16 cellular contexts compared by ENCODE assay signal in the genomic region with DNA sequence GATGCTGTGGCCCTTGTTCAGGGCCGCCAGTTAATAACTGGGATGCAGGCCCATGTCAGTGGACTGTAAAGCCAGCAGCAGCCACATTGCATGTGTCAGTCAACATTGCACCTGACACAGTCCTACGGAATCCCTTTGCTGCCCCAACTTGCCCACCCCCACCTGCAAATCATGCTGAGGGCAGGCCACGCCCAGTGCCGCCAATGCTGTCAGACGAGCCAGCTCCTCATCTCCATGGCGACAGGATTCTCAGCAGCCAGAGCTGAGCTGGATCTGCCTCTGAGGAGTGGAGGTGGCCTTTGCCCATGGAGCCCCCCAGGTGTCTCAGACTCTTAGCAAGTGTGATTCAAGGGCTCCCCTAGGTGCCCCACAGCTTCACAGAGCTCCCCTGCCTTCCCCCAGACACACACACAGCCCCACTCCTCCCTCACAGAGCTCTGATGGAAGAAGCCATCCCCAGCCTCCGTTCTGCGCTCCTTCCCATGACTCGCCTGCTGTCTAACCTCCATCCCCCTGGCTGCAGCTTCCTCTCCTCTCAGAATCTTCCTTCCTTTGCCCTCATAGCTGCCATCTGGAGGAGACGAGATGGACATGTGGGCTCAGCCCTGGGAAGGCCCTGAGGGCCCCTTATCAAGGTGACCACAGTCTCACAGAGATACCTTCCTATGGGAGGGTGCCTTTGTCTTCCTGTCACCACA.
A peak's percentile ranks its signal among the peaks of the same experiment; 100 is the strongest.
DNase-seq lines count a peak whose midpoint lies in the region; ATAC-seq and TF ChIP-seq lines count a peak whose summit lies in the region.
"Had no signal": no experiment of that assay in that cellular context is flagged by ENCODE, and none has a peak within 500 bp of the region (broad histone marks: within the 10 kb centered on the region; RNA-seq: fewer than 3 reads in every experiment).

No MANE protein-coding gene starts in this region.

- peak; percentile 11 for DNase-seq in COLO668 (lab: John Stamatoyannopoulos, UW; ENCODE audit: unreplicated experiment)
- DNase-seq in Karpas-422, result peak; percentile 89
- peak; percentile 48 for DNase-seq in WTC11 (ENCODE audit: low spot score)
- DNase-seq in kidney epithelial cell (ENCODE audit: low read depth), result peak; percentile 41
- no peak for DNase-seq in activated T-cell treated with anti-CD3 and anti-CD28 coated beads, Interleukin-2, amount 50 U/mL, for 72 hours
- DNase-seq in DMS153 treated with DMSO at 0.1 percent for 48 hours (lab: John Stamatoyannopoulos, UW; ENCODE audit: unreplicated experiment), result no peak
- no peak for DNase-seq in stimulated activated naive CD8-positive, alpha-beta T cell treated with anti-CD3 and anti-CD28 coated beads, Interleukin-15, Interleukin-2, amounts not matched to agents 100 U/mL and 50 U/mL, for 24 hours
- DNase-seq: activated CD4-positive, alpha-beta T cell treated with anti-CD3 and anti-CD28 coated beads, Interleukin-2, amount 10 ng/mL, durations not matched to agents 7 days and 5 days; activated naive CD4-positive, alpha-beta T cell treated with Interleukin-2 at 50 U/mL for 16 hours; CD4-positive, alpha-beta T cell; foreskin melanocyte; lower lobe of right lung; NCI-H1694 treated with DMSO at 0.1 percent for 48 hours had no signal

- H4K20me1 ChIP-seq in Karpas-422 (ENCODE audit: insufficient read depth, low read depth, low read length), result no peaks in the 10 kb centered on the region

- H3K4me3 ChIP-seq in Karpas-422 (ENCODE audit: low read length), result peak overlapping the region; percentile 54
- no peak overlapping the region for H3K4me3 ChIP-seq in kidney epithelial cell (ENCODE audit: low read depth, low read length)
- H3K4me3 ChIP-seq: lower lobe of right lung, tibial nerve had no signal

- no peak overlapping the region for H3K4me3 Mint-ChIP-seq in WTC11
- H3K4me3 Mint-ChIP-seq in activated T-cell treated with anti-CD3 and anti-CD28 coated beads, Interleukin-2, amount 50 U/mL, for 72 hours, result no peak overlapping the region
- H3K4me3 Mint-ChIP-seq: activated CD4-positive, alpha-beta T cell treated with anti-CD3 and anti-CD28 coated beads, Interleukin-2, amount 10 ng/mL, durations not matched to agents 7 days and 5 days; CD4-positive, alpha-beta T cell had no signal

- H3K79me2 ChIP-seq in Karpas-422 (ENCODE audit: low read length), result no peaks in the 10 kb centered on the region

- H3K27me3 ChIP-seq in Karpas-422 (ENCODE audit: low read length), result no peaks in the 10 kb centered on the region
- peaks cover 5% of the 10 kb centered on the region for H3K27me3 ChIP-seq in kidney epithelial cell (ENCODE audit: control insufficient read depth, insufficient read depth, low read length)
- H3K27me3 ChIP-seq: tibial nerve had no signal

- TF ChIP-seq CTCF in WTC11 (IDR thresholded peaks at IDR 0.05), result no peak
- TF ChIP-seq CTCF in kidney epithelial cell (IDR thresholded peaks at IDR 0.05; ENCODE audit: insufficient read depth, low read length, poor library complexity, severe bottlenecking), result no peak

- no peaks in the 10 kb centered on the region for H3K36me3 ChIP-seq in Karpas-422 (ENCODE audit: insufficient read depth, low read length)
- no peaks in the 10 kb centered on the region for H3K36me3 ChIP-seq in kidney epithelial cell (ENCODE audit: control insufficient read depth, insufficient read depth, low read length)
- H3K36me3 ChIP-seq: lower lobe of right lung, tibial nerve had no signal

- H3K9me2 ChIP-seq in Karpas-422 (replicated peaks; ENCODE audit: insufficient read depth, low read length), result no peaks in the 10 kb centered on the region

- peak overlapping the region; percentile 69 for H3K9ac ChIP-seq in Karpas-422 (ENCODE audit: low read length)

- no peak overlapping the region for H3K27ac Mint-ChIP-seq in WTC11
- no peak overlapping the region for H3K27ac Mint-ChIP-seq in activated T-cell treated with anti-CD3 and anti-CD28 coated beads, Interleukin-2, amount 50 U/mL, for 72 hours
- H3K27ac Mint-ChIP-seq: activated CD4-positive, alpha-beta T cell treated with anti-CD3 and anti-CD28 coated beads, Interleukin-2, amount 10 ng/mL, durations not matched to agents 7 days and 5 days; CD4-positive, alpha-beta T cell had no signal

- ATAC-seq in WTC11 (peak; percentile 29), GM19328 (IDR thresholded peaks at IDR 0.05; ENCODE audit: unreplicated experiment) (no peak)
- ATAC-seq in activated T-cell treated with anti-CD3 and anti-CD28 coated beads, Interleukin-2, amount 50 U/mL, for 72 hours (replicated peaks in 1 of 2), result no peak
- no peak for ATAC-seq in stimulated activated naive CD8-positive, alpha-beta T cell treated with anti-CD3 and anti-CD28 coated beads, Interleukin-15, Interleukin-2, amounts not matched to agents 100 U/mL and 50 U/mL, for 24 hours
- ATAC-seq: lower lobe of right lung, sciatic nerve had no signal

- peak overlapping the region; percentile 100 for H3K27ac ChIP-seq in Karpas-422 (ENCODE audit: low read length)
- H3K27ac ChIP-seq: lower lobe of right lung, tibial nerve had no signal

- no peaks in the 10 kb centered on the region for H3K9me3 ChIP-seq in Karpas-422 (ENCODE audit: low read length)
- H3K9me3 ChIP-seq: lower lobe of right lung, tibial nerve had no signal

- no peaks in the 10 kb centered on the region for H3K36me3 Mint-ChIP-seq in WTC11
- H3K36me3 Mint-ChIP-seq in activated T-cell treated with anti-CD3 and anti-CD28 coated beads, Interleukin-2, amount 50 U/mL, for 72 hours (ENCODE audit: insufficient read depth in 2 of 2), result no peaks in the 10 kb centered on the region

- H2AFZ ChIP-seq in Karpas-422 (ENCODE audit: low read length), result no peak overlapping the region

- CTCF ChIA-PET in WTC11 (lab: Charles Lee), result interaction anchor here (0.8 to 2.2 kb wide), 8 partner anchors 23 to 165 kb away, joined by 3 to 10 read pairs (median 4); a partner anchor contains a TSS

- H3K27me3 Mint-ChIP-seq in WTC11 (ENCODE audit: low read depth), result no peaks in the 10 kb centered on the region
- peaks cover 36% of the 10 kb centered on the region for H3K27me3 Mint-ChIP-seq in activated T-cell treated with anti-CD3 and anti-CD28 coated beads, Interleukin-2, amount 50 U/mL, for 72 hours (ENCODE audit: low read depth)

- POLR2A ChIA-PET in WTC11 (lab: Charles Lee), result interaction anchor here (0.5 kb wide), 1 partner anchor 23 kb away, joined by 3 read pairs; no protein-coding TSS in a partner anchor

- H3K4me1 Mint-ChIP-seq in WTC11, result peaks cover 45% of the 10 kb centered on the region
- H3K4me1 Mint-ChIP-seq in activated T-cell treated with anti-CD3 and anti-CD28 coated beads, Interleukin-2, amount 50 U/mL, for 72 hours (ENCODE audit: low read depth), result peaks cover 7% of the 10 kb centered on the region
- H3K4me1 Mint-ChIP-seq: activated CD4-positive, alpha-beta T cell treated with anti-CD3 and anti-CD28 coated beads, Interleukin-2, amount 10 ng/mL, durations not matched to agents 7 days and 5 days had no signal

- H3K9me3 Mint-ChIP-seq in WTC11, result no peaks in the 10 kb centered on the region
- H3K9me3 Mint-ChIP-seq in activated T-cell treated with anti-CD3 and anti-CD28 coated beads, Interleukin-2, amount 50 U/mL, for 72 hours, result no peaks in the 10 kb centered on the region
- H3K9me3 Mint-ChIP-seq: activated CD4-positive, alpha-beta T cell treated with anti-CD3 and anti-CD28 coated beads, Interleukin-2, amount 10 ng/mL, durations not matched to agents 7 days and 5 days; CD4-positive, alpha-beta T cell had no signal

- peaks cover 77% of the 10 kb centered on the region for H3K4me1 ChIP-seq in Karpas-422 (ENCODE audit: low read length)
- H3K4me1 ChIP-seq: lower lobe of right lung had no signal

- peak overlapping the region; percentile 69 for H3K4me2 ChIP-seq in Karpas-422 (ENCODE audit: low read depth, low read length, poor library complexity, severe bottlenecking)

TF ChIP-seq in WTC11, 78 proteins besides CTCF, POLR2A, EP300 and RAD21 (continues in another document):
- TF ChIP-seq, protein P1, sequence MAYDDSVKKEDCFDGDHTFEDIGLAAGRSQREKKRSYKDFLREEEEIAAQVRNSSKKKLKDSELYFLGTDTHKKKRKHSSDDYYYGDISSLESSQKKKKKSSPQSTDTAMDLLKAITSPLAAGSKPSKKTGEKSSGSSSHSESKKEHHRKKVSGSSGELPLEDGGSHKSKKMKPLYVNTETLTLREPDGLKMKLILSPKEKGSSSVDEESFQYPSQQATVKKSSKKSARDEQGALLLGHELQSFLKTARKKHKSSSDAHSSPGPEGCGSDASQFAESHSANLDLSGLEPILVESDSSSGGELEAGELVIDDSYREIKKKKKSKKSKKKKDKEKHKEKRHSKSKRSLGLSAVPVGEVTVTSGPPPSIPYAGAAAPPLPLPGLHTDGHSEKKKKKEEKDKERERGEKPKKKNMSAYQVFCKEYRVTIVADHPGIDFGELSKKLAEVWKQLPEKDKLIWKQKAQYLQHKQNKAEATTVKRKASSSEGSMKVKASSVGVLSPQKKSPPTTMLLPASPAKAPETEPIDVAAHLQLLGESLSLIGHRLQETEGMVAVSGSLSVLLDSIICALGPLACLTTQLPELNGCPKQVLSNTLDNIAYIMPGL (CRISPR knock-in tag; IDR thresholded peaks at IDR 0.05), result no peak
- TF ChIP-seq, protein P2, sequence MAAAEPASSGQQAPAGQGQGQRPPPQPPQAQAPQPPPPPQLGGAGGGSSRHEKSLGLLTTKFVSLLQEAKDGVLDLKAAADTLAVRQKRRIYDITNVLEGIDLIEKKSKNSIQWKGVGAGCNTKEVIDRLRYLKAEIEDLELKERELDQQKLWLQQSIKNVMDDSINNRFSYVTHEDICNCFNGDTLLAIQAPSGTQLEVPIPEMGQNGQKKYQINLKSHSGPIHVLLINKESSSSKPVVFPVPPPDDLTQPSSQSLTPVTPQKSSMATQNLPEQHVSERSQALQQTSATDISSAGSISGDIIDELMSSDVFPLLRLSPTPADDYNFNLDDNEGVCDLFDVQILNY (CRISPR knock-in tag; IDR thresholded peaks at IDR 0.05), result no peak
- TF ChIP-seq NR3C1 (CRISPR knock-in tag; conservative IDR thresholded peaks at IDR 0.05; ENCODE audit: low read depth) (no peak), NR1H2 (CRISPR knock-in tag; IDR thresholded peaks at IDR 0.05) (no peak), RORB (CRISPR knock-in tag; IDR thresholded peaks at IDR 0.05) (no peak), FOXJ3 (CRISPR knock-in tag; IDR thresholded peaks at IDR 0.05; ENCODE audit: borderline replicate concordance) (no peak)
- TF ChIP-seq, protein P3, sequence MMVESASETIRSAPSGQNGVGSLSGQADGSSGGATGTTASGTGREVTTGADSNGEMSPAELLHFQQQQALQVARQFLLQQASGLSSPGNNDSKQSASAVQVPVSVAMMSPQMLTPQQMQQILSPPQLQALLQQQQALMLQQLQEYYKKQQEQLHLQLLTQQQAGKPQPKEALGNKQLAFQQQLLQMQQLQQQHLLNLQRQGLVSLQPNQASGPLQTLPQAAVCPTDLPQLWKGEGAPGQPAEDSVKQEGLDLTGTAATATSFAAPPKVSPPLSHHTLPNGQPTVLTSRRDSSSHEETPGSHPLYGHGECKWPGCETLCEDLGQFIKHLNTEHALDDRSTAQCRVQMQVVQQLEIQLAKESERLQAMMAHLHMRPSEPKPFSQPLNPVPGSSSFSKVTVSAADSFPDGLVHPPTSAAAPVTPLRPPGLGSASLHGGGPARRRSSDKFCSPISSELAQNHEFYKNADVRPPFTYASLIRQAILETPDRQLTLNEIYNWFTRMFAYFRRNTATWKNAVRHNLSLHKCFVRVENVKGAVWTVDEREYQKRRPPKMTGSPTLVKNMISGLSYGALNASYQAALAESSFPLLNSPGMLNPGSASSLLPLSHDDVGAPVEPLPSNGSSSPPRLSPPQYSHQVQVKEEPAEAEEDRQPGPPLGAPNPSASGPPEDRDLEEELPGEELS (CRISPR knock-in tag; IDR thresholded peaks at IDR 0.05), result no peak

Comparison
In these comparisons a context has a peak if more than half of its experiments do, and no peak if none do; other contexts are left out.
1. DNase-seq: peak in COLO668 (single experiment), Karpas-422 (single experiment), WTC11 (single experiment) and kidney epithelial cell (single experiment); none in activated T-cell treated with anti-CD3 and anti-CD28 coated beads, Interleukin-2, amount 50 U/mL, for 72 hours (0 of 2), DMS153 treated with DMSO at 0.1 percent for 48 hours (single experiment) and stimulated activated naive CD8-positive, alpha-beta T cell treated with anti-CD3 and anti-CD28 coated beads, Interleukin-15, Interleukin-2, amounts not matched to agents 100 U/mL and 50 U/mL, for 24 hours (single experiment).